24 cellular contexts compared by ENCODE assay signal in the genomic region with DNA sequence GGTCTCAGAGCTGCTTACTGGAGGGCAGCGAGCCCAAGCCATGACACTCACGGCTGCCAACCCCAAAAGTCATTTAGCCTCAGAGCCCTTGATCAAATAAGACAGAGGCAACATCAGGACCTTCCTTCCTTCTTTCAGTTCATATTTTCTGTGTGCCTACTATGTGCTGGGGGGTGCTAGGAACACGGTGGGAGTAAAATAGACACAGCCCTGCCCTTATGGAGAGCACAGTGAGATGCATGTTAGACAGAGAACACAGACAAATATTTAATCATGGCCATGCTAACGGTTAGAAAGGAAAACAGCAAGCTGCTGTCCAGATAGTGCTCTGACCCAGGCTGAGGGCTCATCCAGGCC. TPM values are rescaled to one million over a fixed set of nuclear protein-coding genes. Genes with fewer than 3 reads are reported as not detected.
DNase-seq lines count a peak whose midpoint lies in the region; ATAC-seq, FAIRE-seq and TF ChIP-seq lines count a peak whose summit lies in the region.
"Had no signal": no experiment of that assay in that cellular context is flagged by ENCODE, and none has a peak within 500 bp of the region (broad histone marks: within the 10 kb centered on the region; RNA-seq: fewer than 3 reads in every experiment).

No MANE protein-coding gene starts in this region.

- no peak for TF ChIP-seq POLR2A in H1 (IDR thresholded peaks at IDR 0.05; ENCODE audit: control extremely low read depth in 1 of 2, low read depth in 2 of 2, low read length in 2 of 2)

- H4K20me1 ChIP-seq in H1 (replicated peaks in 1 of 2; ENCODE audit: control insufficient read depth in 1 of 2, insufficient read depth in 2 of 2, low read length in 2 of 2) = no peaks in the 10 kb centered on the region

- H3K14ac ChIP-seq in H1 (ENCODE audit: insufficient read length) = no peak overlapping the region

- no peak for TF ChIP-seq RAD21 in H1 (IDR thresholded peaks at IDR 0.05 in 1 of 2, conservative IDR thresholded peaks at IDR 0.05 in 1 of 2; ENCODE audit: low read depth in 2 of 2, low read length in 2 of 2)

- no peak for TF ChIP-seq EP300 in H1 (IDR thresholded peaks at IDR 0.05; ENCODE audit: borderline replicate concordance in 1 of 2, low read depth in 2 of 2, low read length in 2 of 2)

- no peak overlapping the region for H4K91ac ChIP-seq in H1 (replicated peaks; ENCODE audit: insufficient read length, low read length)

- no peak overlapping the region for H3K27ac ChIP-seq in H1 (ENCODE audit: low read depth, low read length)
- H3K27ac ChIP-seq: BLaER1 treated with 17β-estradiol and CSF1 and Interleukin-3, amounts not matched to agents 10 nM and 100 nM; epithelial cell of prostate; VCaP had no signal

- no peak overlapping the region for H3K23ac ChIP-seq in H1 (ENCODE audit: insufficient read length)

- no peaks in the 10 kb centered on the region for H3K79me2 ChIP-seq in H1 (ENCODE audit: control insufficient read depth in 1 of 2, insufficient read depth in 2 of 2, low read length in 2 of 2)

- H2BK5ac ChIP-seq in H1 (ENCODE audit: low read depth, low read length) = no peak overlapping the region

- no peak overlapping the region for H3K4me3 ChIP-seq in H1 (ENCODE audit: extremely low read depth in 1 of 4, insufficient read depth in 2 of 4, low read depth in 3 of 4, low read length in 4 of 4)
- H3K4me3 ChIP-seq: adrenal gland; BLaER1 treated with 17β-estradiol and CSF1 and Interleukin-3, amounts not matched to agents 10 nM and 100 nM had no signal

- H3K36me3 Mint-ChIP-seq in activated T-helper 17 cell treated with anti-CD3 and anti-CD28 coated beads, Interleukin-2, amount 50 U/mL, for 72 hours (ENCODE audit: low read depth) = peaks cover 5% of the 10 kb centered on the region
- H3K36me3 Mint-ChIP-seq in neural crest cell (ENCODE audit: low read depth) = no peaks in the 10 kb centered on the region
- H3K36me3 Mint-ChIP-seq in stimulated activated memory B cell treated with anti-CD40 and anti-IgM and Interleukin-4, amounts not matched to agents 10 μg/mL and 1 μg/mL and 100 μg/mL, for 72 hours = no peaks in the 10 kb centered on the region

- no peak overlapping the region for H3K18ac ChIP-seq in H1 (ENCODE audit: extremely low read depth, low read length)

- ATAC-seq in activated T-helper 17 cell treated with anti-CD3 and anti-CD28 coated beads, Interleukin-2, amount 50 U/mL, for 72 hours (replicated peaks) = no peak
- ATAC-seq in stimulated activated memory B cell treated with anti-CD40 and anti-IgM and Interleukin-4, amounts not matched to agents 10 μg/mL and 1 μg/mL and 100 μg/mL, for 72 hours = no peak
- ATAC-seq: Panc1 had no signal

- no peak overlapping the region for H2BK15ac ChIP-seq in H1 (ENCODE audit: low read length)

- peak overlapping the region; percentile 34 for H3K27ac Mint-ChIP-seq in activated T-helper 17 cell treated with anti-CD3 and anti-CD28 coated beads, Interleukin-2, amount 50 U/mL, for 72 hours
- peak overlapping the region; percentile 69 for H3K27ac Mint-ChIP-seq in neural crest cell (ENCODE audit: unreplicated experiment)
- H3K27ac Mint-ChIP-seq in stimulated activated memory B cell treated with anti-CD40 and anti-IgM and Interleukin-4, amounts not matched to agents 10 μg/mL and 1 μg/mL and 100 μg/mL, for 72 hours = peak overlapping the region; percentile 8
- H3K27ac Mint-ChIP-seq: activated CD4-positive, alpha-beta T cell treated with anti-CD3 and anti-CD28 coated beads, Interleukin-2, amount 10 ng/mL, durations not matched to agents 24 days and 14 days; nephron progenitor cell; stimulated activated naive CD8-positive, alpha-beta T cell treated with anti-CD3 and anti-CD28 coated beads, Interleukin-15, Interleukin-2, amounts not matched to agents 100 ng/mL and 50 ng/mL, for 24 hours had no signal

- no peak for FAIRE-seq in H1 (lab: Jason Lieb, UNC)
- FAIRE-seq: bronchial epithelial cell, islet of Langerhans had no signal

- POLR2A ChIA-PET in H1 (lab: Charles Lee; ENCODE audit: partially characterized antibody) = no interaction called here

- H3K4me2 ChIP-seq in H1 (ENCODE audit: insufficient read depth in 1 of 2, low read depth in 2 of 2, low read length in 2 of 2) = no peak overlapping the region

- TF ChIP-seq CTCF in H1 (IDR thresholded peaks at IDR 0.05; ENCODE audit: control extremely low read depth in 1 of 3, insufficient read depth in 1 of 3, low read depth in 1 of 3, low read length in 3 of 3) = no peak
- no peak for TF ChIP-seq CTCF in neural crest cell (conservative IDR thresholded peaks at IDR 0.05)

- H3K36me3 ChIP-seq in H1 (ENCODE audit: control insufficient read depth in 2 of 4, insufficient read depth in 4 of 4, low read length in 3 of 4) = no peaks in the 10 kb centered on the region
- H3K36me3 ChIP-seq: adrenal gland; BLaER1 treated with 17β-estradiol and CSF1 and Interleukin-3, amounts not matched to agents 10 nM and 100 nM had no signal

- H2BK120ac ChIP-seq in H1 (replicated peaks; ENCODE audit: low read depth, low read length) = no peak overlapping the region

- no peak overlapping the region for H3K4me3 Mint-ChIP-seq in activated T-helper 17 cell treated with anti-CD3 and anti-CD28 coated beads, Interleukin-2, amount 50 U/mL, for 72 hours
- no peak overlapping the region for H3K4me3 Mint-ChIP-seq in neural crest cell
- H3K4me3 Mint-ChIP-seq in stimulated activated memory B cell treated with anti-CD40 and anti-IgM and Interleukin-4, amounts not matched to agents 10 μg/mL and 1 μg/mL and 100 μg/mL, for 72 hours = no peak overlapping the region
- H3K4me3 Mint-ChIP-seq: activated CD4-positive, alpha-beta T cell treated with anti-CD3 and anti-CD28 coated beads, Interleukin-2, amount 10 ng/mL, durations not matched to agents 24 days and 14 days; nephron progenitor cell; stimulated activated naive CD8-positive, alpha-beta T cell treated with anti-CD3 and anti-CD28 coated beads, Interleukin-15, Interleukin-2, amounts not matched to agents 100 ng/mL and 50 ng/mL, for 24 hours had no signal

- no peak overlapping the region for H3K56ac ChIP-seq in H1 (replicated peaks; ENCODE audit: insufficient read length, low read depth, low read length)

- no peak for DNase-seq in H1 (ENCODE audit: low read depth in 1 of 2, low spot score in 2 of 2)
- DNase-seq in neural crest cell (ENCODE audit: low read depth, low spot score) = no peak
- no peak for DNase-seq in activated T-cell treated with anti-CD3 and anti-CD28 coated beads for 4 hours
- no peak for DNase-seq in NCI-H146 (lab: John Stamatoyannopoulos, UW)
- no peak for DNase-seq in activated T-cell treated with anti-CD3 and anti-CD28 coated beads, Interleukin-2, amount 50 U/mL, for 1 hour
- no peak for DNase-seq in hepatic stellate cell (ENCODE audit: low spot score)
- DNase-seq: activated CD4-positive, alpha-beta T cell treated with anti-CD3 and anti-CD28 coated beads, Interleukin-2, amount 10 ng/mL, durations not matched to agents 24 days and 14 days; activated naive CD4-positive, alpha-beta T cell treated with Interleukin-2 at 50 U/mL for 16 hours; activated T-cell treated with anti-CD3 and anti-CD28 coated beads, Interleukin-2, amount 50 U/mL, for 48 hours; effector CD8-positive, alpha-beta T cell; GOT3; NCI-H2029 treated with DMSO at 0.1 percent for 48 hours; NCI-H2227 treated with DMSO at 0.1 percent for 48 hours; nephron progenitor cell had no signal

- H3K9ac ChIP-seq in H1 (replicated peaks in 1 of 4; ENCODE audit: extremely low read depth in 1 of 4, low read depth in 3 of 4, low read length in 3 of 4) = no peak overlapping the region
- H3K9ac ChIP-seq: BLaER1 treated with 17β-estradiol and CSF1 and Interleukin-3, amounts not matched to agents 10 nM and 100 nM had no signal

- CTCF ChIA-PET in H1 (lab: Charles Lee; ENCODE audit: partially characterized antibody) = interaction anchor here (0.8 to 6.6 kb wide), 13 partner anchors 9 to 433 kb away, joined by 3 to 31 read pairs (median 7); no protein-coding TSS in a partner anchor

- no peaks in the 10 kb centered on the region for H3K9me3 ChIP-seq in H1 (ENCODE audit: insufficient read depth in 2 of 2, low read depth in 1 of 2, low read length in 1 of 2)
- H3K9me3 ChIP-seq: adrenal gland; BLaER1 treated with 17β-estradiol and CSF1 and Interleukin-3, amounts not matched to agents 10 nM and 100 nM had no signal

- no peaks in the 10 kb centered on the region for H3K27me3 ChIP-seq in H1 (replicated peaks in 1 of 4; ENCODE audit: control insufficient read depth in 3 of 4, extremely low read depth in 1 of 4, insufficient read depth in 3 of 4, low read length in 3 of 4)
- H3K27me3 ChIP-seq: adrenal gland; BLaER1 treated with 17β-estradiol and CSF1 and Interleukin-3, amounts not matched to agents 10 nM and 100 nM had no signal

- H3K4me1 Mint-ChIP-seq in activated T-helper 17 cell treated with anti-CD3 and anti-CD28 coated beads, Interleukin-2, amount 50 U/mL, for 72 hours = peaks cover 6% of the 10 kb centered on the region
- peaks cover 42% of the 10 kb centered on the region for H3K4me1 Mint-ChIP-seq in neural crest cell
- peaks cover 9% of the 10 kb centered on the region for H3K4me1 Mint-ChIP-seq in stimulated activated memory B cell treated with anti-CD40 and anti-IgM and Interleukin-4, amounts not matched to agents 10 μg/mL and 1 μg/mL and 100 μg/mL, for 72 hours

- H4K5ac ChIP-seq in H1 (ENCODE audit: insufficient read length, low read depth, low read length) = no peak overlapping the region

- H2AK5ac ChIP-seq in H1 (ENCODE audit: low read depth, low read length) = no peak overlapping the region

- no peak overlapping the region for H2AFZ ChIP-seq in H1 (ENCODE audit: low read length)

- H3K27me3 Mint-ChIP-seq in activated T-helper 17 cell treated with anti-CD3 and anti-CD28 coated beads, Interleukin-2, amount 50 U/mL, for 72 hours = peaks cover 12% of the 10 kb centered on the region
- H3K27me3 Mint-ChIP-seq in neural crest cell (ENCODE audit: low read depth) = no peaks in the 10 kb centered on the region
- H3K27me3 Mint-ChIP-seq in stimulated activated memory B cell treated with anti-CD40 and anti-IgM and Interleukin-4, amounts not matched to agents 10 μg/mL and 1 μg/mL and 100 μg/mL, for 72 hours = peaks cover 30% of the 10 kb centered on the region

- H3K23me2 ChIP-seq in H1 (ENCODE audit: low read depth, low read length) = peaks cover 4% of the 10 kb centered on the region; the same call in 1 of the 2 replicates

- WGBS in H1 (ENCODE audit: extremely low coverage in 1 of 2, insufficient coverage in 1 of 2, insufficient read length in 1 of 2, insufficient replicate concordance in 2 of 2, low coverage in 1 of 2, low lambda C conversion rate in 2 of 2, missing lambda C conversion rate in 1 of 2), 2 experiments = 77% methylated on average over 4 of the region's 4 CpGs; no CpG with 5 or more reads in 1 of the 2 experiments

- no peaks in the 10 kb centered on the region; a peak in 1 of 7 replicates for H3K4me1 ChIP-seq in H1 (replicated peaks in 1 of 4; ENCODE audit: control insufficient read depth in 3 of 4, insufficient read depth in 4 of 4, low read length in 3 of 4)

- peak overlapping the region; percentile 38; the same call in 1 of the 2 replicates for H4K8ac ChIP-seq in H1 (ENCODE audit: extremely low read depth, insufficient read depth, low read length)

- no peak overlapping the region for H3K4ac ChIP-seq in H1 (replicated peaks; ENCODE audit: insufficient read length, low read depth, low read length)

- no peaks in the 10 kb centered on the region for H3K79me1 ChIP-seq in H1 (ENCODE audit: low read depth, low read length)

- no peak overlapping the region for H2BK20ac ChIP-seq in H1 (ENCODE audit: low read length)

- no peaks in the 10 kb centered on the region for H3K9me3 Mint-ChIP-seq in activated T-helper 17 cell treated with anti-CD3 and anti-CD28 coated beads, Interleukin-2, amount 50 U/mL, for 72 hours
- H3K9me3 Mint-ChIP-seq in neural crest cell = peaks cover 2% of the 10 kb centered on the region
- no peaks in the 10 kb centered on the region for H3K9me3 Mint-ChIP-seq in stimulated activated memory B cell treated with anti-CD40 and anti-IgM and Interleukin-4, amounts not matched to agents 10 μg/mL and 1 μg/mL and 100 μg/mL, for 72 hours
- H3K9me3 Mint-ChIP-seq: activated CD4-positive, alpha-beta T cell treated with anti-CD3 and anti-CD28 coated beads, Interleukin-2, amount 10 ng/mL, durations not matched to agents 24 days and 14 days; nephron progenitor cell; stimulated activated naive CD8-positive, alpha-beta T cell treated with anti-CD3 and anti-CD28 coated beads, Interleukin-15, Interleukin-2, amounts not matched to agents 100 ng/mL and 50 ng/mL, for 24 hours had no signal

- no peak overlapping the region for H2BK12ac ChIP-seq in H1 (ENCODE audit: low read depth, low read length)

RNA-seq across cellular contexts. Expression of a gene that starts 4.5 kb away (rescaled TPM):
- total RNA-seq in activated T-helper 17 cell treated with anti-CD3 and anti-CD28 coated beads, Interleukin-2, amount 50 U/mL, for 72 hours = 10 to 100 TPM; 53.5 to 63.9 TPM
- total RNA-seq in H1 (2021; fragmentation: NEBNext Ultra II Directional; extraction: Animal tissue kit (Norgen Biotek cat#: 25700)) = 119 and 120 TPM in 2 replicates
- polyA plus RNA-seq in H1 (2011; rRNA removed) = 27.7 and 42.5 TPM in 2 replicates
- polyA plus RNA-seq in H1 (2011; cell fraction: cytosol; rRNA removed) = 45.8 TPM
- 101 TPM for polyA plus RNA-seq in H1 (2011; cell fraction: nucleus; rRNA removed)
- polyA plus RNA-seq in H1 (2012, experiment 1 of 2) = 76.6 to 117 TPM (median 91.0 TPM) in 4 replicates
- 11.0 TPM for polyA plus RNA-seq in H1 (2012, experiment 2 of 2)
- polyA plus RNA-seq in H1 (2013, experiment 1 of 2) = 160 TPM
- polyA plus RNA-seq in H1 (2013, experiment 2 of 2) = 158 TPM
- 69.2 and 75.1 TPM in 2 replicates for polyA minus RNA-seq in H1 (2011; rRNA and poly(A)+ RNA removed)
- 31.0 TPM for polyA minus RNA-seq in H1 (2011; cell fraction: cytosol; rRNA and poly(A)+ RNA removed)
- polyA minus RNA-seq in H1 (2011; cell fraction: nucleus; rRNA and poly(A)+ RNA removed) = 169 TPM
- 130 and 163 TPM in 2 replicates for total RNA-seq in neural crest cell

Comparison
In these comparisons a context has a peak if more than half of its experiments do, and no peak if none do; other contexts are left out.
1. H3K27ac Mint-ChIP-seq: peak in every context shown above with its lines; median percentile 69 in neural crest cell; 34 in activated T-helper 17 cell treated with anti-CD3 and anti-CD28 coated beads, Interleukin-2, amount 50 U/mL, for 72 hours; 8 in stimulated activated memory B cell treated with anti-CD40 and anti-IgM and Interleukin-4, amounts not matched to agents 10 μg/mL and 1 μg/mL and 100 μg/mL, for 72 hours.